ENCODE assay signal across 23 cellular contexts in genomic region chr10:121819049-121819448, GRCh38.
"Had no signal": no experiment of that assay in that cellular context is flagged by ENCODE, and none has a peak within 500 bp of the region (broad histone marks: within the 10 kb centered on the region; RNA-seq: fewer than 3 reads in every experiment).

No MANE protein-coding gene starts in this region.

- H3K36me3 Mint-ChIP-seq: natural killer cell treated with Interleukin-12 subunit alpha and Interleukin-12 subunit beta and Interleukin-15 and Interleukin-18, amount 100 ng/mL, for 72 hours had no signal

- ATAC-seq: natural killer cell treated with Interleukin-12 subunit alpha and Interleukin-12 subunit beta and Interleukin-15 and Interleukin-18, amount 100 ng/mL, for 72 hours had no signal

- H3K4me1 ChIP-seq: left ventricle myocardium inferior, thyroid gland had no signal

- H3K27ac Mint-ChIP-seq: activated naive CD8-positive, alpha-beta T cell treated with anti-CD3 and anti-CD28 coated beads for 36 hours; natural killer cell treated with Interleukin-12 subunit alpha and Interleukin-12 subunit beta and Interleukin-15 and Interleukin-18, amount 100 ng/mL, for 72 hours; progenitor cell of endocrine pancreas; stimulated activated naive CD8-positive, alpha-beta T cell treated with anti-CD3 and anti-CD28 coated beads, Interleukin-15, Interleukin-2, amounts not matched to agents 100 ng/mL and 50 ng/mL, for 24 hours; T-helper 1 cell treated with Interleukin-12 subunit alpha and Interleukin-12 subunit beta and Interleukin-4 antibody, amounts not matched to agents 30 μg/mL and 1 μg/mL, for 36 hours had no signal

- H3K9me3 Mint-ChIP-seq: activated naive CD8-positive, alpha-beta T cell treated with anti-CD3 and anti-CD28 coated beads for 36 hours; natural killer cell treated with Interleukin-12 subunit alpha and Interleukin-12 subunit beta and Interleukin-15 and Interleukin-18, amount 100 ng/mL, for 72 hours; stimulated activated naive CD8-positive, alpha-beta T cell treated with anti-CD3 and anti-CD28 coated beads, Interleukin-15, Interleukin-2, amounts not matched to agents 100 ng/mL and 50 ng/mL, for 24 hours; T-helper 1 cell treated with Interleukin-12 subunit alpha and Interleukin-12 subunit beta and Interleukin-4 antibody, amounts not matched to agents 30 μg/mL and 1 μg/mL, for 36 hours had no signal

- H3K36me3 ChIP-seq: thyroid gland had no signal

- H3K27me3 Mint-ChIP-seq: activated naive CD8-positive, alpha-beta T cell treated with anti-CD3 and anti-CD28 coated beads for 36 hours; natural killer cell treated with Interleukin-12 subunit alpha and Interleukin-12 subunit beta and Interleukin-15 and Interleukin-18, amount 100 ng/mL, for 72 hours; progenitor cell of endocrine pancreas; stimulated activated naive CD8-positive, alpha-beta T cell treated with anti-CD3 and anti-CD28 coated beads, Interleukin-15, Interleukin-2, amounts not matched to agents 100 ng/mL and 50 ng/mL, for 24 hours had no signal

- H3K4me3 Mint-ChIP-seq: activated naive CD8-positive, alpha-beta T cell treated with anti-CD3 and anti-CD28 coated beads for 36 hours; natural killer cell treated with Interleukin-12 subunit alpha and Interleukin-12 subunit beta and Interleukin-15 and Interleukin-18, amount 100 ng/mL, for 72 hours; stimulated activated naive CD8-positive, alpha-beta T cell treated with anti-CD3 and anti-CD28 coated beads, Interleukin-15, Interleukin-2, amounts not matched to agents 100 ng/mL and 50 ng/mL, for 24 hours; T-helper 1 cell treated with Interleukin-12 subunit alpha and Interleukin-12 subunit beta and Interleukin-4 antibody, amounts not matched to agents 30 μg/mL and 1 μg/mL, for 36 hours had no signal

- H3K9me3 ChIP-seq: left ventricle myocardium inferior, thyroid gland had no signal

- H3K27me3 ChIP-seq: thyroid gland had no signal

- H3K4me3 ChIP-seq: left ventricle myocardium inferior, thyroid gland had no signal

- DNase-seq: activated CD4-positive, alpha-beta T cell treated with anti-CD3 and anti-CD28 coated beads for 4 hours; activated CD4-positive, alpha-beta T cell treated with anti-CD3 and anti-CD28 coated beads, Interleukin-2, amount 50 U/mL, for 48 hours; activated CD4-positive, CD25-positive, alpha-beta regulatory T cell; activated naive CD4-positive, alpha-beta T cell treated with Interleukin-2 at 50 U/mL for 16 hours; activated naive CD8-positive, alpha-beta T cell treated with anti-CD3 and anti-CD28 coated beads for 36 hours; activated T-cell treated with anti-CD3 and anti-CD28 coated beads, Interleukin-2, amount 50 U/mL, for 48 hours; amniotic stem cell; cerebellar nuclear complex; cortex of kidney; foreskin melanocyte; glutamatergic neuron; hippocampal formation; left ventricle myocardium inferior; midbrain; retina; stimulated activated CD4-positive, alpha-beta T cell treated with anti-CD3 and anti-CD28 coated beads, Interleukin-4, amount 100 ng/mL, for 24 hours; substantia nigra; T1000; thyroid gland had no signal

- H3K4me1 Mint-ChIP-seq: activated naive CD8-positive, alpha-beta T cell treated with anti-CD3 and anti-CD28 coated beads for 36 hours had no signal

- H3K27ac ChIP-seq: left ventricle myocardium inferior, thyroid gland had no signal
